ENCODE assay signal across 15 cellular contexts in the genomic region with DNA sequence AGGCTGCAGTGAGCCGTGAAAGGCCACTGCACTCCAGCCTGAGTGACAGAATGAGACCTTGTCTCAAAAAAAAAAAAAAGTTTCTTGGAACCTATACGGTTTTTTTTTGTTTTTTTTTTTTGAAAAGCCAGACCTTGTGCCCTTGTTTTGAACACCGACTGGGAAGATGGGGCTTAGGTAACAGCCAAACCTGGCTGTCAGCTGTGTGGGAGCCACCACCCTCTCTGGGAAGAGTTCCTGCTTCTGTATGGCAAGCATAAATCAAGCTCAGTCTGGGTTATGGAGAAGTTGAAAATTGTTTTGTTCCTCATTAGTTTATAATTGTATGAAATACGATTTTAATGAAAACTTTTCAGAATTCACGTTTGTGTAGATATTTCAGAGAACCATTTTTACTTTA.
"Had no signal": no experiment of that assay in that cellular context is flagged by ENCODE, and none has a peak within 500 bp of the region (broad histone marks: within the 10 kb centered on the region; RNA-seq: fewer than 3 reads in every experiment).

No MANE protein-coding gene starts in this region.

- H3K4me1 ChIP-seq: ascending aorta, esophagus squamous epithelium had no signal

- H3K27me3 ChIP-seq: ascending aorta, esophagus squamous epithelium, ovary had no signal

- H3K4me3 Mint-ChIP-seq: neural crest cell had no signal

- H3K9me3 Mint-ChIP-seq: neural crest cell had no signal

- H3K9me3 ChIP-seq: ascending aorta, esophagus squamous epithelium, ovary had no signal

- H3K4me1 Mint-ChIP-seq: neural crest cell had no signal

- DNase-seq: activated CD4-positive, alpha-beta T cell treated with anti-CD3 and anti-CD28 coated beads for 4 hours; activated effector memory CD4-positive, alpha-beta T cell treated with anti-CD3 and anti-CD28 coated beads, Interleukin-2, amount 50 U/mL, for 16 hours; esophagus squamous epithelium; foreskin fibroblast; left colon; ovary; stimulated activated CD4-positive, alpha-beta T cell treated with anti-CD3 and anti-CD28 coated beads, Interleukin-15, amount 100 ng/mL, for 24 hours; stimulated activated CD4-positive, alpha-beta T cell treated with anti-CD3 and anti-CD28 coated beads, Interleukin-4, amount 100 ng/mL, for 4 hours; T-helper 1 cell; trophoblast cell; WERI-Rb-1 had no signal

- H3K27ac ChIP-seq: ascending aorta, esophagus squamous epithelium, ovary, SK-N-MC, WERI-Rb-1 had no signal

- H3K4me3 ChIP-seq: ascending aorta, esophagus squamous epithelium, lung, ovary, SK-N-MC had no signal

- H3K36me3 ChIP-seq: ovary had no signal
